Comparison of ENCODE assay signal across 8 cellular contexts in genomic region chr10:114404171-114405010, GRCh38. TPM values are rescaled to one million over a fixed set of nuclear protein-coding genes. Genes with fewer than 3 reads are reported as not detected.
DNase-seq lines count a peak whose midpoint lies in the region; ATAC-seq and TF ChIP-seq lines count a peak whose summit lies in the region.

AFAP1L2 (minus strand) TSS chr10:114404502; CDS start chr10:114404455, 47 bp downstream.

- in situ Hi-C loops in HAP-1 (cut with MboI; ENCODE audit: low sequenced_read_pairs) = no loop called here

- TF ChIP-seq POLR2A in breast epithelium (IDR thresholded peaks at IDR 0.05) (peak; percentile 25), suprapubic skin (IDR thresholded peaks at IDR 0.05) (no peak)

- TF ChIP-seq CTCF in breast epithelium (IDR thresholded peaks at IDR 0.05) (no peak), left lung (IDR thresholded peaks at IDR 0.05) (no peak), suprapubic skin (IDR thresholded peaks at IDR 0.05) (no peak)

- intact Hi-C loops in breast epithelium (cut with DNase I; ENCODE audit: low total_unique reads) = no loop called here
- intact Hi-C loops in left lung (cut with DNase I) = no loop called here

- H3K4me3 ChIP-seq in ACC112 (ENCODE audit: low read depth, low read length) (peak within 1 kb of the TSS; percentile 74), HAP-1 (peak within 1 kb of the TSS; percentile 15), breast epithelium (peak within 1 kb of the TSS; percentile 48 to 95 (median 66)), left lung (peak within 1 kb of the TSS; percentile 33 to 37), suprapubic skin (peak within 1 kb of the TSS; percentile 63)

- peak; percentile 88 for ATAC-seq in left lung

- peaks cover 34% of the 10 kb centered on the region for H3K27me3 ChIP-seq in ACC112 (ENCODE audit: insufficient read depth, low read length)
- H3K27me3 ChIP-seq in HAP-1 (ENCODE audit: low read depth) = peaks cover 50% of the 10 kb centered on the region
- no peaks in the 10 kb centered on the region for H3K27me3 ChIP-seq in breast epithelium
- peaks cover 16 to 56% of the 10 kb centered on the region in 2 donors for H3K27me3 ChIP-seq in left lung
- H3K27me3 ChIP-seq in suprapubic skin = peaks cover 5% of the 10 kb centered on the region

- whole genome bisulfite sequencing in suprapubic skin = 0% methylated on average over 20 of the region's 88 CpGs

- H3K36me3 ChIP-seq in ACC112 (ENCODE audit: insufficient read depth, low read length) (no peaks in the 10 kb centered on the region), HAP-1 (replicated peaks) (no peaks in the 10 kb centered on the region), breast epithelium (no peaks in the 10 kb centered on the region), left lung (no peaks in the 10 kb centered on the region), suprapubic skin (no peaks in the 10 kb centered on the region)

- H2AFZ ChIP-seq in ACC112 (ENCODE audit: low read length, unreplicated experiment) = peak within 1 kb of the TSS; percentile 56

- TF ChIP-seq EP300 in suprapubic skin (IDR thresholded peaks at IDR 0.05) = no peak

- no peak within 1 kb of the TSS for H3K27ac ChIP-seq in ACC112 (ENCODE audit: low read depth, low read length)
- peak within 1 kb of the TSS; percentile 91 to 92 for H3K27ac ChIP-seq in breast epithelium
- H3K27ac ChIP-seq in left lung = no peak within 1 kb of the TSS
- peak within 1 kb of the TSS; percentile 36 for H3K27ac ChIP-seq in suprapubic skin

- no peak for DNase-seq in HAP-1 (ENCODE audit: low spot score in 2 of 2)
- no peak for DNase-seq in breast epithelium (ENCODE audit: low spot score in 2 of 2)
- peak in 1 of 2 donors; percentile 77 for DNase-seq in left lung
- no peak for DNase-seq in suprapubic skin (ENCODE audit: low spot score in 2 of 2)
- DNase-seq in MV-4-11 (lab: John Stamatoyannopoulos, UW) = no peak
- no peak for DNase-seq in SHP77 treated with DMSO at 0.1 percent for 48 hours (lab: John Stamatoyannopoulos, UW)
- no peak for DNase-seq in activated effector memory CD4-positive, alpha-beta T cell treated with anti-CD3 and anti-CD28 coated beads, Interleukin-2, amount 50 U/mL, for 16 hours

- peaks cover 9% of the 10 kb centered on the region for H3K4me1 ChIP-seq in ACC112 (ENCODE audit: control insufficient read depth, insufficient read depth, low read length, unreplicated experiment)
- no peaks in the 10 kb centered on the region for H3K4me1 ChIP-seq in HAP-1
- H3K4me1 ChIP-seq in breast epithelium = peaks cover 0 to 10% of the 10 kb centered on the region in 2 donors
- peaks cover 5 to 11% of the 10 kb centered on the region in 2 donors for H3K4me1 ChIP-seq in left lung
- H3K4me1 ChIP-seq in suprapubic skin = peaks cover 54% of the 10 kb centered on the region

- no peaks in the 10 kb centered on the region for H3K9me3 ChIP-seq in HAP-1
- no peaks in the 10 kb centered on the region for H3K9me3 ChIP-seq in breast epithelium
- no peaks in the 10 kb centered on the region for H3K9me3 ChIP-seq in left lung
- H3K9me3 ChIP-seq in suprapubic skin = no peaks in the 10 kb centered on the region

- no peaks in the 10 kb centered on the region for H3K79me2 ChIP-seq in ACC112 (ENCODE audit: control insufficient read depth, insufficient read depth, low read length, unreplicated experiment)

RNA-seq across cellular contexts. Expression of gene AFAP1L2, which starts in this region (rescaled TPM):
- total RNA-seq in breast epithelium (10 to 100 TPM in 2 of 3 donors, 1 to 10 TPM in 1; 4.2 to 43.9 (median 20.0) TPM), left lung (1 to 10 TPM; 6.4 to 6.7 TPM), suprapubic skin (10 to 100 TPM; 10.8 to 32.0 (median 15.7) TPM)

Comparison
In these comparisons a context has a peak if more than half of its experiments do, and no peak if none do; other contexts are left out.
1. H3K27ac ChIP-seq: peak in breast epithelium (2 of 2) and suprapubic skin (single experiment); none in ACC112 (single experiment) and left lung (0 of 2).
2. H3K4me3 ChIP-seq: peak in every context shown above with its lines; median percentile 74 in ACC112; 66 in breast epithelium; 63 in suprapubic skin; 35 in left lung; 15 in HAP-1.